ENCODE assay signal across 18 cellular contexts in the genomic region with DNA sequence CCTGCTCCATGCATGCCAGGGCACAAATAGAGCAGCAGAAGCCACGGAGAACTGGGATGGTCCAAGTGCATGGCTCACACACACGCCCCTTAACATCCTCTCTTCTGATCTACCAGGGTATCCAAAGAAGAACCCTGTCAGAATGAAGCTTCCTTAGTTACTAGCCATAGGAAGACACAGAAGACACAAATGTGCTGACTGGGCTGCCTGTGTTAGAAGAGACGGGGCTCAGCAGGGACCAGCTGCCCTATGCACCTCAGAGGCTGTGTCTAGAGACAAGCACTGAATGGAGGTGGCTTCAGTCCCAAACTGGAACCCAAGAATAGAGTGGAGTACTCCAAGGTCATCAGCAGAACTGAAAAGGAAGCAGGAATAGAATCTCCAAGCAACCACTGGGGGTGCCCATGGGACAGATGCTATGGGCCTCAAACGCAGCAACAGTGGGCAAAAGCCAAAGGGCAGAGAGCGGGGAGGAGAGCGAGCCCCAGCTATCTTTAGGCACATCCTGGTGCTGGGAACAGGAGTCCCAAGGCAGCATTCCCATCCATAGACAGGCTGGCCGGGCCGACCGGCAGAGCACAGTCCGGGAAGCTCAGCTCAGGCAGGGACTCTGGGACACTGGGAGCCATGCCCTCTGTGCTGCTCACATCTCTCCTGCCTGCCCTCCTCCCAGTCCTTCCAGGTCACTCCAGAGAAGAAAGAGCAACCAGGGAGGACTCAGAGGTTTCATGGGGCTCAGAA. TPM values are rescaled to one million over a fixed set of nuclear protein-coding genes. Genes with fewer than 3 reads are reported as not detected.
DNase-seq lines count a peak whose midpoint lies in the region; ATAC-seq and TF ChIP-seq lines count a peak whose summit lies in the region.
"Had no signal": no experiment of that assay in that cellular context is flagged by ENCODE, and none has a peak within 500 bp of the region (broad histone marks: within the 10 kb centered on the region; RNA-seq: fewer than 3 reads in every experiment).

No MANE protein-coding gene starts in this region.

- peaks cover 9% of the 10 kb centered on the region for H3K36me3 Mint-ChIP-seq in type B pancreatic cell

- peak; percentile 16 for TF ChIP-seq CTCF in type B pancreatic cell (conservative IDR thresholded peaks at IDR 0.05)
- no peak for TF ChIP-seq CTCF in GM10248 (IDR thresholded peaks at IDR 0.05; ENCODE audit: control extremely low read depth, extremely low read depth, low read depth, missing control alignments)

- CTCF ChIA-PET in GM10248 (lab: Yijun Ruan, JAX), result interaction anchor here (1.3 to 6.6 kb wide), 7 partner anchors 10 to 259 kb away, joined by 3 to 42 read pairs (median 4); partner anchors contain the start of gene SLC6A9

- H3K4me1 Mint-ChIP-seq in type B pancreatic cell (ENCODE audit: unreplicated experiment), result no peaks in the 10 kb centered on the region
- H3K4me1 Mint-ChIP-seq: activated naive CD8-positive, alpha-beta T cell treated with anti-CD3 and anti-CD28 coated beads, Interleukin-2, amount 50 U/mL, for 24 hours had no signal

- H3K27me3 Mint-ChIP-seq in type B pancreatic cell, result no peaks in the 10 kb centered on the region
- H3K27me3 Mint-ChIP-seq: activated naive CD8-positive, alpha-beta T cell treated with anti-CD3 and anti-CD28 coated beads, Interleukin-2, amount 50 U/mL, for 24 hours had no signal

- no peak for DNase-seq in Right ventricle myocardium superior
- DNase-seq in cardiac septum (ENCODE audit: low spot score), result no peak
- DNase-seq in caudate nucleus (lab: John Stamatoyannopoulos, UW), result no peak
- DNase-seq in type B pancreatic cell (ENCODE audit: extremely low spot score, unreplicated experiment), result no peak
- no peak for DNase-seq in NCI-H2029 treated with DMSO at 0.1 percent for 48 hours (lab: John Stamatoyannopoulos, UW)
- DNase-seq in GM10248 (ENCODE audit: extremely low spot score), result no peak
- no peak for DNase-seq in NCI-H2171 treated with DMSO at 0.1 percent for 48 hours (lab: John Stamatoyannopoulos, UW)
- DNase-seq: activated CD8-positive, alpha-beta memory T cell treated with anti-CD3 and anti-CD28 coated beads, Interleukin-2, amount 50 U/mL, for 48 hours; activated effector memory CD4-positive, alpha-beta T cell treated with Interleukin-2 at 50 U/mL for 16 hours; activated naive CD8-positive, alpha-beta T cell treated with anti-CD3 and anti-CD28 coated beads, Interleukin-2, amount 50 U/mL, for 24 hours; Calu3; GM23248; NCI-H187 treated with DMSO at 0.1 percent for 48 hours; NCI-H345; stimulated activated CD8-positive, alpha-beta memory T cell treated with anti-CD3 and anti-CD28 coated beads, Interleukin-4, amount 100 ng/mL, for 48 hours; T-helper 2 cell had no signal

- POLR2A ChIA-PET in GM10248 (lab: Yijun Ruan, JAX), result no interaction called here

- intact Hi-C loops in Right ventricle myocardium superior (cut with DNase I) (no loop called here), cardiac septum (cut with DNase I) (no loop called here)

- H3K27me3 ChIP-seq in layer of hippocampus (ENCODE audit: control insufficient read depth, insufficient read depth, low read length), result no peaks in the 10 kb centered on the region
- H3K27me3 ChIP-seq: cardiac muscle cell had no signal

- peak; percentile 62 for ATAC-seq in Right ventricle myocardium superior (ENCODE audit: poor library complexity)
- ATAC-seq: activated naive CD8-positive, alpha-beta T cell treated with anti-CD3 and anti-CD28 coated beads, Interleukin-2, amount 50 U/mL, for 24 hours had no signal

- H3K27ac ChIP-seq in caudate nucleus (ENCODE audit: low read depth, low read length) (peak overlapping the region; percentile 74), layer of hippocampus (ENCODE audit: low read depth, low read length) (peak overlapping the region; percentile 71)
- H3K27ac ChIP-seq: cardiac muscle cell, GM23248 had no signal

- no peak overlapping the region for H3K27ac Mint-ChIP-seq in type B pancreatic cell
- H3K27ac Mint-ChIP-seq: activated naive CD8-positive, alpha-beta T cell treated with anti-CD3 and anti-CD28 coated beads, Interleukin-2, amount 50 U/mL, for 24 hours had no signal

- no peak overlapping the region for H3K4me3 Mint-ChIP-seq in type B pancreatic cell
- H3K4me3 Mint-ChIP-seq: activated naive CD8-positive, alpha-beta T cell treated with anti-CD3 and anti-CD28 coated beads, Interleukin-2, amount 50 U/mL, for 24 hours had no signal

- no peaks in the 10 kb centered on the region for H3K9me3 Mint-ChIP-seq in type B pancreatic cell
- H3K9me3 Mint-ChIP-seq: activated naive CD8-positive, alpha-beta T cell treated with anti-CD3 and anti-CD28 coated beads, Interleukin-2, amount 50 U/mL, for 24 hours had no signal

RNA-seq across cellular contexts. Expression of gene SLC6A9, which starts 9.5 kb away (rescaled TPM):
- total RNA-seq in Right ventricle myocardium superior (0.78 TPM), cardiac septum (1.8 TPM), type B pancreatic cell (ENCODE audit: low replicate concordance) (21.0 and 27.0 TPM in 2 replicates)

RNA-seq across cellular contexts. Expression of gene CCDC24, which starts 30.4 kb away (rescaled TPM):
- total RNA-seq in Right ventricle myocardium superior, result 0.86 TPM
- 1.9 TPM for total RNA-seq in cardiac septum
- total RNA-seq in type B pancreatic cell (ENCODE audit: low replicate concordance), result 14.9 and 15.6 TPM in 2 replicates

RNA-seq across cellular contexts. Expression of gene B4GALT2, which starts 42.7 kb away (rescaled TPM):
- total RNA-seq in Right ventricle myocardium superior, result 34.3 TPM
- 44.3 TPM for total RNA-seq in cardiac septum
- 44.3 and 54.8 TPM in 2 replicates for total RNA-seq in type B pancreatic cell (ENCODE audit: low replicate concordance)

RNA-seq across cellular contexts. Expression of gene ATP6V0B, which starts 47.0 kb away (rescaled TPM):
- 80.9 TPM for total RNA-seq in Right ventricle myocardium superior
- total RNA-seq in cardiac septum, result 81.6 TPM
- 115 and 135 TPM in 2 replicates for total RNA-seq in type B pancreatic cell (ENCODE audit: low replicate concordance)

RNA-seq across cellular contexts. Expression of gene DPH2, which starts 51.9 kb away (rescaled TPM):
- total RNA-seq in Right ventricle myocardium superior (16.2 TPM), cardiac septum (15.5 TPM), type B pancreatic cell (ENCODE audit: low replicate concordance) (25.7 and 30.2 TPM in 2 replicates)
